8 cellular contexts compared by ENCODE assay signal in the genomic region with DNA sequence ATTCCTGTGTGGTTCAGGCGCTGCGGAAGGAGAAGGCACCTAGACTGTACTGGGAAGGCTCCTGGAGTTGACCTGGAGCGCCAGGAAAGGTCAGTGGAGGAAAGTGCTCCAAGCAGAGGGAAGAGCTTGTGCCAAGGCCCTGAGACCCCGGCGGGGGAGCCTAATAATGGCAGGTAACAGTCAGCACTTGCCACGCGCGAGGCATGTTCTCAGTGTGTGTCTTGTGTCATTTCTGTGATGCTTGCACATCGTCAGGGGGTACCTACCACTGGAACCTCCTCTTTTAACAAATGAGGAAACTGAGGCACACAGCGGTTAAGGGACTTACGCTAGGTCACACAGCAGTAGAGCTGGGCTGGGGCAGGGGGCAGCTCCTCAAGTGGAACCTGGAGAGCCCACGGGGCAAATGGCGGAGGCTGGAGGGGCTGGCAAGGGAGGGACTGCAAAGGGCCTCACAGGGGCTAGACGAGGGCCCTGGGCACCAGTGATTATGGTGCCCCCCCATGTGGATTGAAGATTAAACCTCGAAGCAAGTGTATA. TPM values are rescaled to one million over a fixed set of nuclear protein-coding genes. Genes with fewer than 3 reads are reported as not detected.
DNase-seq lines count a peak whose midpoint lies in the region; ATAC-seq and TF ChIP-seq lines count a peak whose summit lies in the region.

No MANE protein-coding gene starts in this region.

- TF ChIP-seq POLR2A in right lobe of liver (IDR thresholded peaks at IDR 0.05) (no peak), suprapubic skin (IDR thresholded peaks at IDR 0.05) (no peak), GM18505 (IDR thresholded peaks at IDR 0.05; ENCODE audit: borderline replicate concordance, extremely low read depth, insufficient read depth, insufficient read length) (no peak)

- no peaks in the 10 kb centered on the region for H3K9me3 Mint-ChIP-seq in activated CD4-positive, alpha-beta T cell treated with anti-CD3 and anti-CD28 coated beads for 36 hours (ENCODE audit: low read depth)
- no peaks in the 10 kb centered on the region for H3K9me3 Mint-ChIP-seq in activated CD8-positive, alpha-beta T cell treated with anti-CD3 and anti-CD28 coated beads for 36 hours

- no peaks in the 10 kb centered on the region for H3K27me3 ChIP-seq in right lobe of liver
- H3K27me3 ChIP-seq in suprapubic skin, result peaks cover 29% of the 10 kb centered on the region

- peak overlapping the region; percentile 66 for H3K4me3 Mint-ChIP-seq in activated CD4-positive, alpha-beta T cell treated with anti-CD3 and anti-CD28 coated beads for 36 hours
- peak overlapping the region; percentile 72 for H3K4me3 Mint-ChIP-seq in activated CD8-positive, alpha-beta T cell treated with anti-CD3 and anti-CD28 coated beads for 36 hours

- H3K4me1 Mint-ChIP-seq in activated CD4-positive, alpha-beta T cell treated with anti-CD3 and anti-CD28 coated beads for 36 hours, result peaks cover 7% of the 10 kb centered on the region
- no peaks in the 10 kb centered on the region for H3K4me1 Mint-ChIP-seq in activated CD8-positive, alpha-beta T cell treated with anti-CD3 and anti-CD28 coated beads for 36 hours (ENCODE audit: low read depth)

- no peak for DNase-seq in activated CD4-positive, alpha-beta T cell treated with anti-CD3 and anti-CD28 coated beads for 36 hours
- DNase-seq in activated CD4-positive, alpha-beta T cell treated with anti-CD3 and anti-CD28 coated beads for 1 hour, result no peak
- no peak for DNase-seq in activated CD8-positive, alpha-beta T cell treated with anti-CD3 and anti-CD28 coated beads for 36 hours
- no peak for DNase-seq in right lobe of liver
- DNase-seq in suprapubic skin (ENCODE audit: low spot score in 2 of 2), result no peak
- DNase-seq in glomerular visceral epithelial cell (ENCODE audit: extremely low spot score), result no peak
- DNase-seq in activated gamma-delta T cell (lab: John Stamatoyannopoulos, UW), result no peak

- POLR2A ChIA-PET in activated CD4-positive, alpha-beta T cell treated with anti-CD3 and anti-CD28 coated beads for 36 hours (lab: Charles Lee), result interaction anchor here (0.6 kb wide), 1 partner anchor 54 kb away, joined by 3 read pairs; no protein-coding TSS in a partner anchor
- POLR2A ChIA-PET in activated CD8-positive, alpha-beta T cell treated with anti-CD3 and anti-CD28 coated beads for 36 hours (lab: Charles Lee), result interaction anchor here (1.1 to 1.3 kb wide), 2 partner anchors 9 to 285 kb away, joined by 3 to 4 read pairs; no protein-coding TSS in a partner anchor

- H3K27ac ChIP-seq in right lobe of liver (no peak overlapping the region), suprapubic skin (no peak overlapping the region)

- H3K27ac Mint-ChIP-seq in activated CD4-positive, alpha-beta T cell treated with anti-CD3 and anti-CD28 coated beads for 36 hours, result no peak overlapping the region
- H3K27ac Mint-ChIP-seq in activated CD8-positive, alpha-beta T cell treated with anti-CD3 and anti-CD28 coated beads for 36 hours, result peak overlapping the region; percentile 3

- WGBS in right lobe of liver (ENCODE audit: insufficient coverage, low coverage, low lambda C conversion rate, missing lambda C conversion rate), result 47% methylated on average over 9 of the region's 15 CpGs
- WGBS in suprapubic skin, result 63% methylated on average over 15 of the region's 15 CpGs

- peaks cover 29% of the 10 kb centered on the region for H3K27me3 Mint-ChIP-seq in activated CD4-positive, alpha-beta T cell treated with anti-CD3 and anti-CD28 coated beads for 36 hours
- peaks cover 36% of the 10 kb centered on the region for H3K27me3 Mint-ChIP-seq in activated CD8-positive, alpha-beta T cell treated with anti-CD3 and anti-CD28 coated beads for 36 hours

- TF ChIP-seq CTCF in activated CD8-positive, alpha-beta T cell treated with anti-CD3 and anti-CD28 coated beads for 36 hours (IDR thresholded peaks at IDR 0.05), result no peak
- TF ChIP-seq CTCF in right lobe of liver (IDR thresholded peaks at IDR 0.05) (no peak), suprapubic skin (IDR thresholded peaks at IDR 0.05) (no peak)

- no peaks in the 10 kb centered on the region for H3K4me1 ChIP-seq in right lobe of liver
- H3K4me1 ChIP-seq in suprapubic skin, result peaks cover 12% of the 10 kb centered on the region

- no peak for TF ChIP-seq EP300 in suprapubic skin (IDR thresholded peaks at IDR 0.05)

- H3K4me3 ChIP-seq in right lobe of liver, result peak overlapping the region; percentile 31 to 56 (median 52)
- H3K4me3 ChIP-seq in suprapubic skin, result peak overlapping the region; percentile 68

- intact Hi-C loops in activated CD4-positive, alpha-beta T cell treated with anti-CD3 and anti-CD28 coated beads for 36 hours (cut with DNase I, micrococcal nuclease), result loop anchor here (1.0 to 10.0 kb wide), 2 partner anchors 10 to 185 kb away; no protein-coding TSS in a partner anchor
- intact Hi-C loops in activated CD8-positive, alpha-beta T cell treated with anti-CD3 and anti-CD28 coated beads for 36 hours (cut with micrococcal nuclease), result no loop called here
- intact Hi-C loops in right lobe of liver (cut with DNase I), result no loop called here

- CTCF ChIA-PET in activated CD4-positive, alpha-beta T cell treated with anti-CD3 and anti-CD28 coated beads for 36 hours (lab: Charles Lee), result interaction anchor here (1.1 kb wide), 1 partner anchor 123 kb away, joined by 4 read pairs; no protein-coding TSS in a partner anchor
- CTCF ChIA-PET in activated CD8-positive, alpha-beta T cell treated with anti-CD3 and anti-CD28 coated beads for 36 hours (lab: Charles Lee), result interaction anchor here (0.9 to 2.8 kb wide), 2 partner anchors 10 to 86 kb away, joined by 4 to 13 read pairs; no protein-coding TSS in a partner anchor

- no peak for ATAC-seq in activated CD4-positive, alpha-beta T cell treated with anti-CD3 and anti-CD28 coated beads for 36 hours
- ATAC-seq in activated CD8-positive, alpha-beta T cell treated with anti-CD3 and anti-CD28 coated beads for 36 hours, result no peak
- ATAC-seq in right lobe of liver, result no peak
- no peak for ATAC-seq in GM18505 (IDR thresholded peaks at IDR 0.05; ENCODE audit: unreplicated experiment)

- H3K36me3 ChIP-seq in right lobe of liver, result no peaks in the 10 kb centered on the region
- no peaks in the 10 kb centered on the region for H3K36me3 ChIP-seq in suprapubic skin

- H3K36me3 Mint-ChIP-seq in activated CD4-positive, alpha-beta T cell treated with anti-CD3 and anti-CD28 coated beads for 36 hours (ENCODE audit: low read depth), result no peaks in the 10 kb centered on the region
- H3K36me3 Mint-ChIP-seq in activated CD8-positive, alpha-beta T cell treated with anti-CD3 and anti-CD28 coated beads for 36 hours (ENCODE audit: low read depth), result no peaks in the 10 kb centered on the region

- H3K9me3 ChIP-seq in right lobe of liver (no peaks in the 10 kb centered on the region), suprapubic skin (no peaks in the 10 kb centered on the region)

RNA-seq across cellular contexts. Expression of a gene that starts 1.0 kb away (rescaled TPM):
- under 1 TPM; 0.21 to 0.28 TPM for total RNA-seq in activated CD4-positive, alpha-beta T cell treated with anti-CD3 and anti-CD28 coated beads for 36 hours
- total RNA-seq in activated CD8-positive, alpha-beta T cell treated with anti-CD3 and anti-CD28 coated beads for 36 hours, result under 1 TPM; 0.36 to 0.51 TPM
- total RNA-seq in right lobe of liver (1 to 10 TPM in 2 of 6 experiments, under 1 TPM in 4; 0.04 to 2.2 (median 0.79) TPM), suprapubic skin (1 to 10 TPM in 3 of 4 donors, under 1 TPM in 1; 0.83 to 3.5 (median 2.1) TPM)

RNA-seq across cellular contexts. Expression of a gene that starts 18.5 kb away (rescaled TPM):
- total RNA-seq in activated CD4-positive, alpha-beta T cell treated with anti-CD3 and anti-CD28 coated beads for 36 hours, result 1 to 10 TPM in 1 of 2 experiments, under 1 TPM in 1; 0.49 to 1.5 TPM
- total RNA-seq in activated CD8-positive, alpha-beta T cell treated with anti-CD3 and anti-CD28 coated beads for 36 hours, result 1 to 10 TPM; 2.7 to 4.2 TPM
- total RNA-seq in right lobe of liver (1 to 10 TPM in 2 of 6 experiments, under 1 TPM in 3, not detected in 1; 0.12 to 2.4 (median 0.35) TPM), suprapubic skin (10 to 100 TPM in 1 of 4 donors, 1 to 10 TPM in 1, under 1 TPM in 2; 0.45 to 10.1 (median 1.6) TPM)

RNA-seq across cellular contexts. Expression of a gene that starts 51.0 kb away (rescaled TPM):
- 10 to 100 TPM; 55.3 to 70.4 TPM for total RNA-seq in activated CD4-positive, alpha-beta T cell treated with anti-CD3 and anti-CD28 coated beads for 36 hours
- total RNA-seq in activated CD8-positive, alpha-beta T cell treated with anti-CD3 and anti-CD28 coated beads for 36 hours, result 10 to 100 TPM; 71.7 to 74.7 TPM
- total RNA-seq in right lobe of liver (10 to 100 TPM; 16.2 to 24.9 (median 20.7) TPM), suprapubic skin (10 to 100 TPM; 27.0 to 40.6 (median 28.5) TPM)

Comparison
In these comparisons a context has a peak if more than half of its experiments do, and no peak if none do; other contexts are left out.
1. intact Hi-C loops: an anchor here in activated CD4-positive, alpha-beta T cell treated with anti-CD3 and anti-CD28 coated beads for 36 hours (1.0 to 10.0 kb wide); none called in activated CD8-positive, alpha-beta T cell treated with anti-CD3 and anti-CD28 coated beads for 36 hours and right lobe of liver.